Comparison of ENCODE assay signal across 1 cellular context in the genomic region with DNA sequence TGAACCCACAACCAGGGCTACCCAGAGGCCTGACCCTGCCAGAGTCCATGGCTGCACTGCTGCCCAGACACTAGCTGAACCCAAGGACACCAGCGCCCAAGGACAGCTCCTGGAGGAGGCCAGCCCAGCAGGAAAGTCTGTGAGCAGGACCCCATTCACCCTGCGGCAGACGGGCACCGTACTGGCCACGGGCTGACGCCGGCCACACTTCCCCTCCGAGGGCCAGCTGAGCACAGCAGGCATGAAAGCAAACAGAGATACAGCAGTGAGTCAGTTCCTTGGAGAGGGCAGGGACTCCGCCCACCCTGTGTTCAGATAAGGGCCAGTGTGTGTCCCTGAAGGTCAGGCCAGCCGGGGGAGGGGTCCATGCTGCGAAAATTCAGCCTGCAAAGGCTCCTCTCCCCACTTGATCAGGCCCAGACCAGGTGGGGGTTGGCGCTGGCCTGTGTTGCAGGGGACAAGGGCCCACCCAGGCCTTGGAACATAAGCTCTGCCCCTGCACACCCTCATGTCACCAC.
TF ChIP-seq lines count a peak whose summit lies in the region.

No MANE protein-coding gene starts in this region.

TF ChIP-seq in K562, 482 proteins besides CTCF, POLR2A, EP300 and RAD21 (continued from another document):
- TF ChIP-seq, protein P1, sequence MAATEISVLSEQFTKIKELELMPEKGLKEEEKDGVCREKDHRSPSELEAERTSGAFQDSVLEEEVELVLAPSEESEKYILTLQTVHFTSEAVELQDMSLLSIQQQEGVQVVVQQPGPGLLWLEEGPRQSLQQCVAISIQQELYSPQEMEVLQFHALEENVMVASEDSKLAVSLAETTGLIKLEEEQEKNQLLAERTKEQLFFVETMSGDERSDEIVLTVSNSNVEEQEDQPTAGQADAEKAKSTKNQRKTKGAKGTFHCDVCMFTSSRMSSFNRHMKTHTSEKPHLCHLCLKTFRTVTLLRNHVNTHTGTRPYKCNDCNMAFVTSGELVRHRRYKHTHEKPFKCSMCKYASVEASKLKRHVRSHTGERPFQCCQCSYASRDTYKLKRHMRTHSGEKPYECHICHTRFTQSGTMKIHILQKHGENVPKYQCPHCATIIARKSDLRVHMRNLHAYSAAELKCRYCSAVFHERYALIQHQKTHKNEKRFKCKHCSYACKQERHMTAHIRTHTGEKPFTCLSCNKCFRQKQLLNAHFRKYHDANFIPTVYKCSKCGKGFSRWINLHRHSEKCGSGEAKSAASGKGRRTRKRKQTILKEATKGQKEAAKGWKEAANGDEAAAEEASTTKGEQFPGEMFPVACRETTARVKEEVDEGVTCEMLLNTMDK (IDR thresholded peaks at IDR 0.05; ENCODE audit: borderline replicate concordance, insufficient read depth, low read depth, low read length, poor library complexity, severe bottlenecking), result no peak
- TF ChIP-seq JUND (IDR thresholded peaks at IDR 0.05; ENCODE audit: borderline replicate concordance, low read depth, low read length) (peak; percentile 97), JUND (tag; IDR thresholded peaks at IDR 0.05; ENCODE audit: borderline replicate concordance, low read depth, low read length) (peak; percentile 93; the same call in 1 of the 3 replicates), HDAC8 (tag; IDR thresholded peaks at IDR 0.05) (peak; percentile 58; the same call in 1 of the 2 replicates), FOXA1 (IDR thresholded peaks at IDR 0.05; ENCODE audit: borderline replicate concordance) (no peak), ZNF445 (CRISPR knock-in tag; IDR thresholded peaks at IDR 0.05; ENCODE audit: low read depth) (peak; percentile 26; the same call in 1 of the 2 replicates), FOXK2 (conservative IDR thresholded peaks at IDR 0.05 in 1 of 2, IDR thresholded peaks at IDR 0.05 in 1 of 2; ENCODE audit: low read depth in 2 of 2) (peak; percentile 48 to 59; a peak in 3 of 4 replicates), ZNF584 (CRISPR knock-in tag; IDR thresholded peaks at IDR 0.05; ENCODE audit: low read depth) (no peak), NR4A1 (CRISPR knock-in tag; IDR thresholded peaks at IDR 0.05) (peak; percentile 96; the same call in 1 of the 2 replicates), NR4A1 (tag; IDR thresholded peaks at IDR 0.05) (peak; percentile 80), ZC3H8 (IDR thresholded peaks at IDR 0.05) (no peak), MTA1 (IDR thresholded peaks at IDR 0.05; ENCODE audit: borderline replicate concordance) (peak; percentile 66; the same call in 1 of the 2 replicates), TGIF2 (CRISPR knock-in tag; IDR thresholded peaks at IDR 0.05) (no peak), NONO (IDR thresholded peaks at IDR 0.05; ENCODE audit: low read depth in 2 of 2, low read length in 1 of 2) (no peak), CHD2 (IDR thresholded peaks at IDR 0.05; ENCODE audit: low read depth, low read length) (no peak), MCM5 (IDR thresholded peaks at IDR 0.05; ENCODE audit: low read depth) (no peak), GABPB1 (CRISPR knock-in tag; IDR thresholded peaks at IDR 0.05) (no peak; the same call in 1 of the 2 replicates), TCF7L2 (IDR thresholded peaks at IDR 0.05; ENCODE audit: low read depth, low read length) (no peak), ZFX (CRISPR knock-in tag; IDR thresholded peaks at IDR 0.05) (peak; percentile 51), ZNF696 (CRISPR knock-in tag; conservative IDR thresholded peaks at IDR 0.05) (no peak), FOXJ2 (tag; IDR thresholded peaks at IDR 0.05) (no peak), STAT5B (CRISPR knock-in tag; IDR thresholded peaks at IDR 0.05) (no peak), CBX5 (IDR thresholded peaks at IDR 0.05; ENCODE audit: borderline replicate concordance, low read depth) (no peak), ERF (CRISPR knock-in tag; IDR thresholded peaks at IDR 0.05) (peak; percentile 91), RUNX1 (IDR thresholded peaks at IDR 0.05; ENCODE audit: low read depth) (no peak), TAF9B (IDR thresholded peaks at IDR 0.05; ENCODE audit: partially characterized antibody) (peak; percentile 86), ZNF561 (CRISPR knock-in tag; conservative IDR thresholded peaks at IDR 0.05) (no peak), NCOA1 (IDR thresholded peaks at IDR 0.05; ENCODE audit: low read depth) (peak; percentile 57; the same call in 1 of the 2 replicates), EGR1 (conservative IDR thresholded peaks at IDR 0.05) (peak; percentile 86), MAFF (IDR thresholded peaks at IDR 0.05; ENCODE audit: low read length) (no peak), CHD4 (IDR thresholded peaks at IDR 0.05; ENCODE audit: insufficient read depth, insufficient replicate concordance, low read depth, low read length, poor library complexity, severe bottlenecking) (no peak), ZNF589 (CRISPR knock-in tag; IDR thresholded peaks at IDR 0.05; ENCODE audit: low read depth) (peak; percentile 56; the same call in 1 of the 2 replicates), CEBPB (tag; IDR thresholded peaks at IDR 0.05) (no peak), E2F3 (CRISPR knock-in tag; IDR thresholded peaks at IDR 0.05) (peak; percentile 73; the same call in 1 of the 2 replicates), NFIC (IDR thresholded peaks at IDR 0.05) (peak; percentile 45; the same call in 1 of the 2 replicates), ZNF551 (CRISPR knock-in tag; IDR thresholded peaks at IDR 0.05) (no peak), ESRRA (IDR thresholded peaks at IDR 0.05; ENCODE audit: borderline replicate concordance, low read depth) (peak; percentile 96), KDM4B (IDR thresholded peaks at IDR 0.05; ENCODE audit: borderline replicate concordance in 2 of 2, low read depth in 1 of 2) (peak in 1 of 2 experiments; percentile 72; a peak in 1 of 4 replicates), DMBX1 (CRISPR knock-in tag; IDR thresholded peaks at IDR 0.05; ENCODE audit: borderline replicate concordance) (peak; percentile 85), PYGO2 (tag; IDR thresholded peaks at IDR 0.05) (0 out of 2 replicates have a peak, but pooled peaks have one; percentile 26), ELF2 (CRISPR knock-in tag; IDR thresholded peaks at IDR 0.05) (no peak), NRF1 (conservative IDR thresholded peaks at IDR 0.05 in 1 of 2, IDR thresholded peaks at IDR 0.05 in 1 of 2) (peak; percentile 31 to 55), ETV6 (IDR thresholded peaks at IDR 0.05; ENCODE audit: borderline replicate concordance in 1 of 2, low read depth in 2 of 2, low read length in 1 of 2) (no peak; a peak in 1 of 4 replicates), ETV6 (CRISPR knock-in tag; IDR thresholded peaks at IDR 0.05; ENCODE audit: borderline replicate concordance) (no peak), XRCC3 (IDR thresholded peaks at IDR 0.05) (no peak), KLF16 (IDR thresholded peaks at IDR 0.05) (peak; percentile 12; the same call in 1 of the 2 replicates), PPARD (CRISPR knock-in tag; IDR thresholded peaks at IDR 0.05) (no peak), HDGF (IDR thresholded peaks at IDR 0.05) (no peak), CBX3 (IDR thresholded peaks at IDR 0.05; ENCODE audit: borderline replicate concordance in 1 of 2, low read length in 2 of 2) (peak in 1 of 2 experiments; percentile 45; a peak in 1 of 3 replicates), KLF1 (tag; IDR thresholded peaks at IDR 0.05) (peak; percentile 91; the same call in 1 of the 2 replicates)
- TF ChIP-seq, protein P2, sequence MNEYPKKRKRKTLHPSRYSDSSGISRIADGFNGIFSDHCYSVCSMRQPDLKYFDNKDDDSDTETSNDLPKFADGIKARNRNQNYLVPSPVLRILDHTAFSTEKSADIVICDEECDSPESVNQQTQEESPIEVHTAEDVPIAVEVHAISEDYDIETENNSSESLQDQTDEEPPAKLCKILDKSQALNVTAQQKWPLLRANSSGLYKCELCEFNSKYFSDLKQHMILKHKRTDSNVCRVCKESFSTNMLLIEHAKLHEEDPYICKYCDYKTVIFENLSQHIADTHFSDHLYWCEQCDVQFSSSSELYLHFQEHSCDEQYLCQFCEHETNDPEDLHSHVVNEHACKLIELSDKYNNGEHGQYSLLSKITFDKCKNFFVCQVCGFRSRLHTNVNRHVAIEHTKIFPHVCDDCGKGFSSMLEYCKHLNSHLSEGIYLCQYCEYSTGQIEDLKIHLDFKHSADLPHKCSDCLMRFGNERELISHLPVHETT (CRISPR knock-in tag; conservative IDR thresholded peaks at IDR 0.05 in 1 of 2, IDR thresholded peaks at IDR 0.05 in 1 of 2), result 0 out of 4 replicates have a peak, but pooled peaks of 1 of the 2 experiments have one; percentile 72
- TF ChIP-seq, protein P3, sequence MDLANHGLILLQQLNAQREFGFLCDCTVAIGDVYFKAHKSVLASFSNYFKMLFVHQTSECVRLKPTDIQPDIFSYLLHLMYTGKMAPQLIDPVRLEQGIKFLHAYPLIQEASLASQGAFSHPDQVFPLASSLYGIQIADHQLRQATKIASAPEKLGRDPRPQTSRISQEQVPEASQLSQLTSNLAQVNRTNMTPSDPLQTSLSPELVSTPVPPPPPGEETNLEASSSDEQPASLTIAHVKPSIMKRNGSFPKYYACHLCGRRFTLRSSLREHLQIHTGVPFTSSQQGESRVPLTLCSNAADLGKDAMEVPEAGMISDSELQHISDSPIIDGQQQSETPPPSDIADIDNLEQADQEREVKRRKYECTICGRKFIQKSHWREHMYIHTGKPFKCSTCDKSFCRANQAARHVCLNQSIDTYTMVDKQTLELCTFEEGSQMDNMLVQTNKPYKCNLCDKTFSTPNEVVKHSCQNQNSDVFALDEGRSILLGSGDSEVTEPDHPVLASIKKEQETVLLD (IDR thresholded peaks at IDR 0.05), result peak; percentile 82
- TF ChIP-seq, protein P4, sequence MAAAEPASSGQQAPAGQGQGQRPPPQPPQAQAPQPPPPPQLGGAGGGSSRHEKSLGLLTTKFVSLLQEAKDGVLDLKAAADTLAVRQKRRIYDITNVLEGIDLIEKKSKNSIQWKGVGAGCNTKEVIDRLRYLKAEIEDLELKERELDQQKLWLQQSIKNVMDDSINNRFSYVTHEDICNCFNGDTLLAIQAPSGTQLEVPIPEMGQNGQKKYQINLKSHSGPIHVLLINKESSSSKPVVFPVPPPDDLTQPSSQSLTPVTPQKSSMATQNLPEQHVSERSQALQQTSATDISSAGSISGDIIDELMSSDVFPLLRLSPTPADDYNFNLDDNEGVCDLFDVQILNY (CRISPR knock-in tag; IDR thresholded peaks at IDR 0.05), result 0 out of 2 replicates have a peak, but pooled peaks have one; percentile 33
- TF ChIP-seq, protein P5, sequence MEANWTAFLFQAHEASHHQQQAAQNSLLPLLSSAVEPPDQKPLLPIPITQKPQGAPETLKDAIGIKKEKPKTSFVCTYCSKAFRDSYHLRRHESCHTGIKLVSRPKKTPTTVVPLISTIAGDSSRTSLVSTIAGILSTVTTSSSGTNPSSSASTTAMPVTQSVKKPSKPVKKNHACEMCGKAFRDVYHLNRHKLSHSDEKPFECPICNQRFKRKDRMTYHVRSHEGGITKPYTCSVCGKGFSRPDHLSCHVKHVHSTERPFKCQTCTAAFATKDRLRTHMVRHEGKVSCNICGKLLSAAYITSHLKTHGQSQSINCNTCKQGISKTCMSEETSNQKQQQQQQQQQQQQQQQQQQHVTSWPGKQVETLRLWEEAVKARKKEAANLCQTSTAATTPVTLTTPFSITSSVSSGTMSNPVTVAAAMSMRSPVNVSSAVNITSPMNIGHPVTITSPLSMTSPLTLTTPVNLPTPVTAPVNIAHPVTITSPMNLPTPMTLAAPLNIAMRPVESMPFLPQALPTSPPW (CRISPR knock-in tag; IDR thresholded peaks at IDR 0.05), result peak; percentile 63; the same call in 1 of the 2 replicates
- TF ChIP-seq, protein P6, sequence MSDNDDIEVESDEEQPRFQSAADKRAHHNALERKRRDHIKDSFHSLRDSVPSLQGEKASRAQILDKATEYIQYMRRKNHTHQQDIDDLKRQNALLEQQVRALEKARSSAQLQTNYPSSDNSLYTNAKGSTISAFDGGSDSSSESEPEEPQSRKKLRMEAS (CRISPR knock-in tag; IDR thresholded peaks at IDR 0.05), result peak; percentile 58
- TF ChIP-seq, protein P7, sequence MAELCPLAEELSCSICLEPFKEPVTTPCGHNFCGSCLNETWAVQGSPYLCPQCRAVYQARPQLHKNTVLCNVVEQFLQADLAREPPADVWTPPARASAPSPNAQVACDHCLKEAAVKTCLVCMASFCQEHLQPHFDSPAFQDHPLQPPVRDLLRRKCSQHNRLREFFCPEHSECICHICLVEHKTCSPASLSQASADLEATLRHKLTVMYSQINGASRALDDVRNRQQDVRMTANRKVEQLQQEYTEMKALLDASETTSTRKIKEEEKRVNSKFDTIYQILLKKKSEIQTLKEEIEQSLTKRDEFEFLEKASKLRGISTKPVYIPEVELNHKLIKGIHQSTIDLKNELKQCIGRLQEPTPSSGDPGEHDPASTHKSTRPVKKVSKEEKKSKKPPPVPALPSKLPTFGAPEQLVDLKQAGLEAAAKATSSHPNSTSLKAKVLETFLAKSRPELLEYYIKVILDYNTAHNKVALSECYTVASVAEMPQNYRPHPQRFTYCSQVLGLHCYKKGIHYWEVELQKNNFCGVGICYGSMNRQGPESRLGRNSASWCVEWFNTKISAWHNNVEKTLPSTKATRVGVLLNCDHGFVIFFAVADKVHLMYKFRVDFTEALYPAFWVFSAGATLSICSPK (IDR thresholded peaks at IDR 0.05; ENCODE audit: borderline replicate concordance), result no peak
